1 cellular context compared by ENCODE assay signal in the genomic region with DNA sequence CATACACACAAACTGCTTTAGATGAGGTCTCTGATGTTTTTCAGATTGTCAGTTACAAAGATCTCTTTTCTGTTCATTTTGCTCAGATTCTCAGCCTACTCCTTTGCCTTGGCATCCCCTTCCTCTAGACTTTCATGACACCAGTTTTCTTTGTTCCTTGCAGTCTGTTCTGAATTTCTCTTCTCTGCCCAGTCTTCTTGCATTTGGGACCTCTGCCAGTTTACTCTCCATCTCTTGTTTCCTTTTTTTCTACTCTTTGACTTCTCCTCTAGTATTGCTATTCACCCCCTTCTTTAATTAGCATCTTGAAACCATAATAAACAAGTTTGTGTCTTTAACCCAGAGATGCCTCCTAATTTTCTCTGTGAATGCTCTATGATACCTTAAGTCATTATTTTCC.
TF ChIP-seq lines count a peak whose summit lies in the region.

No MANE protein-coding gene starts in this region.

TF ChIP-seq in WTC11, 78 proteins besides CTCF, POLR2A, EP300 and RAD21 (continued from another document):
- TF ChIP-seq, protein P1, sequence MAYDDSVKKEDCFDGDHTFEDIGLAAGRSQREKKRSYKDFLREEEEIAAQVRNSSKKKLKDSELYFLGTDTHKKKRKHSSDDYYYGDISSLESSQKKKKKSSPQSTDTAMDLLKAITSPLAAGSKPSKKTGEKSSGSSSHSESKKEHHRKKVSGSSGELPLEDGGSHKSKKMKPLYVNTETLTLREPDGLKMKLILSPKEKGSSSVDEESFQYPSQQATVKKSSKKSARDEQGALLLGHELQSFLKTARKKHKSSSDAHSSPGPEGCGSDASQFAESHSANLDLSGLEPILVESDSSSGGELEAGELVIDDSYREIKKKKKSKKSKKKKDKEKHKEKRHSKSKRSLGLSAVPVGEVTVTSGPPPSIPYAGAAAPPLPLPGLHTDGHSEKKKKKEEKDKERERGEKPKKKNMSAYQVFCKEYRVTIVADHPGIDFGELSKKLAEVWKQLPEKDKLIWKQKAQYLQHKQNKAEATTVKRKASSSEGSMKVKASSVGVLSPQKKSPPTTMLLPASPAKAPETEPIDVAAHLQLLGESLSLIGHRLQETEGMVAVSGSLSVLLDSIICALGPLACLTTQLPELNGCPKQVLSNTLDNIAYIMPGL (CRISPR knock-in tag; IDR thresholded peaks at IDR 0.05) = no peak
- no peak for TF ChIP-seq ZMAT4 (CRISPR knock-in tag; IDR thresholded peaks at IDR 0.05)
- TF ChIP-seq, protein P2, sequence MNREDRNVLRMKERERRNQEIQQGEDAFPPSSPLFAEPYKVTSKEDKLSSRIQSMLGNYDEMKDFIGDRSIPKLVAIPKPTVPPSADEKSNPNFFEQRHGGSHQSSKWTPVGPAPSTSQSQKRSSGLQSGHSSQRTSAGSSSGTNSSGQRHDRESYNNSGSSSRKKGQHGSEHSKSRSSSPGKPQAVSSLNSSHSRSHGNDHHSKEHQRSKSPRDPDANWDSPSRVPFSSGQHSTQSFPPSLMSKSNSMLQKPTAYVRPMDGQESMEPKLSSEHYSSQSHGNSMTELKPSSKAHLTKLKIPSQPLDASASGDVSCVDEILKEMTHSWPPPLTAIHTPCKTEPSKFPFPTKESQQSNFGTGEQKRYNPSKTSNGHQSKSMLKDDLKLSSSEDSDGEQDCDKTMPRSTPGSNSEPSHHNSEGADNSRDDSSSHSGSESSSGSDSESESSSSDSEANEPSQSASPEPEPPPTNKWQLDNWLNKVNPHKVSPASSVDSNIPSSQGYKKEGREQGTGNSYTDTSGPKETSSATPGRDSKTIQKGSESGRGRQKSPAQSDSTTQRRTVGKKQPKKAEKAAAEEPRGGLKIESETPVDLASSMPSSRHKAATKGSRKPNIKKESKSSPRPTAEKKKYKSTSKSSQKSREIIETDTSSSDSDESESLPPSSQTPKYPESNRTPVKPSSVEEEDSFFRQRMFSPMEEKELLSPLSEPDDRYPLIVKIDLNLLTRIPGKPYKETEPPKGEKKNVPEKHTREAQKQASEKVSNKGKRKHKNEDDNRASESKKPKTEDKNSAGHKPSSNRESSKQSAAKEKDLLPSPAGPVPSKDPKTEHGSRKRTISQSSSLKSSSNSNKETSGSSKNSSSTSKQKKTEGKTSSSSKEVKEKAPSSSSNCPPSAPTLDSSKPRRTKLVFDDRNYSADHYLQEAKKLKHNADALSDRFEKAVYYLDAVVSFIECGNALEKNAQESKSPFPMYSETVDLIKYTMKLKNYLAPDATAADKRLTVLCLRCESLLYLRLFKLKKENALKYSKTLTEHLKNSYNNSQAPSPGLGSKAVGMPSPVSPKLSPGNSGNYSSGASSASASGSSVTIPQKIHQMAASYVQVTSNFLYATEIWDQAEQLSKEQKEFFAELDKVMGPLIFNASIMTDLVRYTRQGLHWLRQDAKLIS (CRISPR knock-in tag; IDR thresholded peaks at IDR 0.05; ENCODE audit: borderline replicate concordance) = no peak
- no peak for TF ChIP-seq ZNF317 (CRISPR knock-in tag; IDR thresholded peaks at IDR 0.05; ENCODE audit: borderline replicate concordance, low read depth)
- TF ChIP-seq, protein P3, sequence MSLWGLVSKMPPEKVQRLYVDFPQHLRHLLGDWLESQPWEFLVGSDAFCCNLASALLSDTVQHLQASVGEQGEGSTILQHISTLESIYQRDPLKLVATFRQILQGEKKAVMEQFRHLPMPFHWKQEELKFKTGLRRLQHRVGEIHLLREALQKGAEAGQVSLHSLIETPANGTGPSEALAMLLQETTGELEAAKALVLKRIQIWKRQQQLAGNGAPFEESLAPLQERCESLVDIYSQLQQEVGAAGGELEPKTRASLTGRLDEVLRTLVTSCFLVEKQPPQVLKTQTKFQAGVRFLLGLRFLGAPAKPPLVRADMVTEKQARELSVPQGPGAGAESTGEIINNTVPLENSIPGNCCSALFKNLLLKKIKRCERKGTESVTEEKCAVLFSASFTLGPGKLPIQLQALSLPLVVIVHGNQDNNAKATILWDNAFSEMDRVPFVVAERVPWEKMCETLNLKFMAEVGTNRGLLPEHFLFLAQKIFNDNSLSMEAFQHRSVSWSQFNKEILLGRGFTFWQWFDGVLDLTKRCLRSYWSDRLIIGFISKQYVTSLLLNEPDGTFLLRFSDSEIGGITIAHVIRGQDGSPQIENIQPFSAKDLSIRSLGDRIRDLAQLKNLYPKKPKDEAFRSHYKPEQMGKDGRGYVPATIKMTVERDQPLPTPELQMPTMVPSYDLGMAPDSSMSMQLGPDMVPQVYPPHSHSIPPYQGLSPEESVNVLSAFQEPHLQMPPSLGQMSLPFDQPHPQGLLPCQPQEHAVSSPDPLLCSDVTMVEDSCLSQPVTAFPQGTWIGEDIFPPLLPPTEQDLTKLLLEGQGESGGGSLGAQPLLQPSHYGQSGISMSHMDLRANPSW (CRISPR knock-in tag; conservative IDR thresholded peaks at IDR 0.05; ENCODE audit: low read depth) = no peak
- TF ChIP-seq FOXP4 (CRISPR knock-in tag; IDR thresholded peaks at IDR 0.05) = no peak
- TF ChIP-seq ATF1 (CRISPR knock-in tag; IDR thresholded peaks at IDR 0.05) = no peak
- no peak for TF ChIP-seq ZBTB43 (CRISPR knock-in tag; IDR thresholded peaks at IDR 0.05)
- TF ChIP-seq MYBL2 (CRISPR knock-in tag; IDR thresholded peaks at IDR 0.05) = no peak
- no peak for TF ChIP-seq RELA (CRISPR knock-in tag; IDR thresholded peaks at IDR 0.05; ENCODE audit: borderline replicate concordance)
